Comparison of ENCODE assay signal across 27 cellular contexts in genomic region chr4:4415107-4415805, GRCh38. TPM values are rescaled to one million over a fixed set of nuclear protein-coding genes. Genes with fewer than 3 reads are reported as not detected.
"Had no signal": no experiment of that assay in that cellular context is flagged by ENCODE, and none has a peak within 500 bp of the region (broad histone marks: within the 10 kb centered on the region; RNA-seq: fewer than 3 reads in every experiment).

No MANE protein-coding gene starts in this region.

- H3K4me3 ChIP-seq: ascending aorta, cardiac muscle cell, gastroesophageal sphincter, right atrium auricular region, thyroid gland, upper lobe of left lung had no signal

- H3K4me3 Mint-ChIP-seq: activated naive CD4-positive, alpha-beta T cell treated with anti-CD3 and anti-CD28 coated beads for 36 hours; activated naive CD8-positive, alpha-beta T cell treated with anti-CD3 and anti-CD28 coated beads for 36 hours; activated T-cell treated with anti-CD3 and anti-CD28 coated beads, Interleukin-2, amount 50 U/mL, for 72 hours; brain; neural crest cell; stimulated activated effector memory CD8-positive, alpha-beta T cell treated with anti-CD3 and anti-CD28 coated beads, Interleukin-12 subunit alpha, Interleukin-12 subunit beta, amount 100 ng/mL, for 72 hours; stimulated activated naive CD8-positive, alpha-beta T cell treated with anti-CD3 and anti-CD28 coated beads, Interleukin-15, amount 100 ng/mL, for 72 hours; T-helper 1 cell treated with Interleukin-12 subunit alpha and Interleukin-12 subunit beta and Interleukin-4 antibody, amounts not matched to agents 30 μg/mL and 1 μg/mL, for 36 hours had no signal

- H3K27me3 ChIP-seq: ascending aorta, cardiac muscle cell, gastroesophageal sphincter, right atrium auricular region, thyroid gland, upper lobe of left lung had no signal

- DNase-seq: activated CD4-positive, alpha-beta T cell treated with anti-CD3 and anti-CD28 coated beads for 4 hours; activated CD4-positive, alpha-beta T cell treated with anti-CD3 and anti-CD28 coated beads, Interleukin-2, amount 50 U/mL, for 4 hours; activated naive CD4-positive, alpha-beta T cell treated with anti-CD3 and anti-CD28 coated beads for 36 hours; activated naive CD8-positive, alpha-beta T cell treated with anti-CD3 and anti-CD28 coated beads for 36 hours; activated T-cell treated with anti-CD3 and anti-CD28 coated beads for 4 hours; activated T-cell treated with anti-CD3 and anti-CD28 coated beads, Interleukin-2, amount 50 U/mL, for 72 hours; hypothalamus; kidney glomerular epithelial cell; mesenchymal stem cell; occipital lobe; stimulated activated CD4-positive, alpha-beta T cell treated with anti-CD3 and anti-CD28 coated beads, Interleukin-4, amount 100 ng/mL, for 24 hours; stimulated activated naive CD8-positive, alpha-beta T cell treated with anti-CD3 and anti-CD28 coated beads, Interleukin-15, amount 100 ng/mL, for 72 hours; substantia nigra; T-helper 9 cell had no signal

- H3K27ac ChIP-seq: ascending aorta, cardiac muscle cell, gastroesophageal sphincter, parathyroid adenoma, right atrium auricular region, thyroid gland, upper lobe of left lung, VCaP had no signal

- H3K9me3 Mint-ChIP-seq: activated naive CD4-positive, alpha-beta T cell treated with anti-CD3 and anti-CD28 coated beads for 36 hours; activated naive CD8-positive, alpha-beta T cell treated with anti-CD3 and anti-CD28 coated beads for 36 hours; activated T-cell treated with anti-CD3 and anti-CD28 coated beads, Interleukin-2, amount 50 U/mL, for 72 hours; brain; neural crest cell; stimulated activated effector memory CD8-positive, alpha-beta T cell treated with anti-CD3 and anti-CD28 coated beads, Interleukin-12 subunit alpha, Interleukin-12 subunit beta, amount 100 ng/mL, for 72 hours; stimulated activated naive CD8-positive, alpha-beta T cell treated with anti-CD3 and anti-CD28 coated beads, Interleukin-15, amount 100 ng/mL, for 72 hours; T-helper 1 cell treated with Interleukin-12 subunit alpha and Interleukin-12 subunit beta and Interleukin-4 antibody, amounts not matched to agents 30 μg/mL and 1 μg/mL, for 36 hours had no signal

- H3K9me3 ChIP-seq: ascending aorta, gastroesophageal sphincter, right atrium auricular region, thyroid gland, upper lobe of left lung had no signal

- H3K4me1 ChIP-seq: ascending aorta, gastroesophageal sphincter, parathyroid adenoma, right atrium auricular region, thyroid gland, upper lobe of left lung had no signal

- ATAC-seq: activated T-cell treated with anti-CD3 and anti-CD28 coated beads, Interleukin-2, amount 50 U/mL, for 72 hours; gastroesophageal sphincter; naive thymus-derived CD8-positive, alpha-beta T cell; stimulated activated effector memory CD8-positive, alpha-beta T cell treated with anti-CD3 and anti-CD28 coated beads, Interleukin-12 subunit alpha, Interleukin-12 subunit beta, amount 100 ng/mL, for 72 hours; stimulated activated naive CD8-positive, alpha-beta T cell treated with anti-CD3 and anti-CD28 coated beads, Interleukin-15, amount 100 ng/mL, for 72 hours had no signal

- H3K27me3 Mint-ChIP-seq: activated naive CD8-positive, alpha-beta T cell treated with anti-CD3 and anti-CD28 coated beads for 36 hours; brain; naive thymus-derived CD8-positive, alpha-beta T cell; stimulated activated naive CD8-positive, alpha-beta T cell treated with anti-CD3 and anti-CD28 coated beads, Interleukin-15, amount 100 ng/mL, for 72 hours had no signal

- H3K27ac Mint-ChIP-seq: activated naive CD4-positive, alpha-beta T cell treated with anti-CD3 and anti-CD28 coated beads for 36 hours; activated naive CD8-positive, alpha-beta T cell treated with anti-CD3 and anti-CD28 coated beads for 36 hours; activated T-cell treated with anti-CD3 and anti-CD28 coated beads, Interleukin-2, amount 50 U/mL, for 72 hours; stimulated activated effector memory CD8-positive, alpha-beta T cell treated with anti-CD3 and anti-CD28 coated beads, Interleukin-12 subunit alpha, Interleukin-12 subunit beta, amount 100 ng/mL, for 72 hours; stimulated activated naive CD8-positive, alpha-beta T cell treated with anti-CD3 and anti-CD28 coated beads, Interleukin-15, amount 100 ng/mL, for 72 hours; T-helper 1 cell treated with Interleukin-12 subunit alpha and Interleukin-12 subunit beta and Interleukin-4 antibody, amounts not matched to agents 30 μg/mL and 1 μg/mL, for 36 hours had no signal

- H3K4me1 Mint-ChIP-seq: brain had no signal

RNA-seq across cellular contexts. Expression of gene NSG1, which starts 28.4 kb away (rescaled TPM):
- total RNA-seq: ascending aorta had no signal
